ENCODE assay signal across 20 cellular contexts in the genomic region with DNA sequence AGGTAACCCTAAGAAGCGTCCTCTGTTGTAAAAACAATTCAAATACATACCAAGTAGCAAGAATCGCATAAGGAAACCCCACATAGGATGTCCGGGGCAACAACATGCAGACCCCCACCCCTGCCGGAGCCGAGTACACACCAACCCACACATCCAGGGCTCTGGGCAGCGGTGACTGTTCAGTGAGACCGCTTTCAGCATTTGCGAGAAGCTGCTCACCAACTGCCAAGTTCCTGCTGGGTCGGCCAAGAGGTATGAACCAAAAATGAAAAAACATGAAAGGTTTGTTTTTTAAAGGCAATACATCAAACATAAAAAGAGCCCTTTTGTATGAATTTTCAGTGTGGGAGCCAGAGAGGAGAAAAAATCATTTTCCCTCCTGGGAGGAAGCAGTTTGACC.
DNase-seq lines count a peak whose midpoint lies in the region; TF ChIP-seq lines count a peak whose summit lies in the region.
"Had no signal": no experiment of that assay in that cellular context is flagged by ENCODE, and none has a peak within 500 bp of the region (broad histone marks: within the 10 kb centered on the region; RNA-seq: fewer than 3 reads in every experiment).

No MANE protein-coding gene starts in this region.

- peaks cover 0 to 5% of the 10 kb centered on the region in 2 donors for H3K9me3 ChIP-seq in right atrium auricular region
- peaks cover 0 to 3% (median 0%) of the 10 kb centered on the region in 4 donors for H3K9me3 ChIP-seq in sigmoid colon
- peaks cover 1% of the 10 kb centered on the region for H3K9me3 ChIP-seq in WERI-Rb-1 (ENCODE audit: severe bottlenecking)
- H3K9me3 ChIP-seq: BE2C had no signal

- DNase-seq in right atrium auricular region (ENCODE audit: low spot score) = peak; percentile 26
- no peak for DNase-seq in cardiac septum (ENCODE audit: low spot score)
- DNase-seq in dorsolateral prefrontal cortex = peak in 3 of 10 donors; percentile 35 to 68 (median 54)
- DNase-seq in NCI-H2107 treated with DMSO at 0.1 percent for 48 hours (lab: John Stamatoyannopoulos, UW; ENCODE audit: unreplicated experiment) = no peak
- no peak for DNase-seq in sigmoid colon
- DNase-seq in WERI-Rb-1 = no peak
- DNase-seq in NCI-H1930 (lab: John Stamatoyannopoulos, UW) = no peak
- DNase-seq: BE2C; Caco-2; CD4-positive, alpha-beta T cell; GF-D8; H9; NCI-H1105; NCI-H2081 treated with DMSO at 0.1 percent for 48 hours; NCI-H510A treated with DMSO at 0.1 percent for 48 hours; NCI-H82; PC-3; RPMI8226; SHP77 treated with DMSO at 0.1 percent for 48 hours had no signal

- H3K27ac ChIP-seq in right atrium auricular region (no peak overlapping the region), dorsolateral prefrontal cortex (peak overlapping the region in 29 of 59 donors; percentile 2 to 80 (median 41)), sigmoid colon (no peak overlapping the region), WERI-Rb-1 (no peak overlapping the region)

- no peak overlapping the region for H3K4me3 ChIP-seq in right atrium auricular region
- peak overlapping the region in 47 of 59 donors; percentile 3 to 57 (median 32) for H3K4me3 ChIP-seq in dorsolateral prefrontal cortex
- no peak overlapping the region for H3K4me3 ChIP-seq in sigmoid colon
- no peak overlapping the region for H3K4me3 ChIP-seq in WERI-Rb-1 (ENCODE audit: low read depth, low read length)

- H3K4me3 Mint-ChIP-seq in nephron = peak overlapping the region; percentile 4 to 23 (median 20)
- H3K4me3 Mint-ChIP-seq: CD4-positive, alpha-beta T cell; H9 had no signal

- 94 to 96% methylated on average over 9 of the region's 9 CpGs for WGBS in sigmoid colon, 2 donors

- H3K9me3 Mint-ChIP-seq in nephron = peaks cover 13% of the 10 kb centered on the region
- H3K9me3 Mint-ChIP-seq: H9 had no signal

- TF ChIP-seq EP300 in sigmoid colon (IDR thresholded peaks at IDR 0.05) = no peak

- intact Hi-C loops in cardiac septum (cut with DNase I) (loop anchor here (5.0 kb wide), 1 partner anchor 46 kb away; no protein-coding TSS in a partner anchor), dorsolateral prefrontal cortex (cut with DNase I) (no loop called here), sigmoid colon (cut with DNase I) (no loop called here)

- no peak for TF ChIP-seq POLR2A in sigmoid colon (IDR thresholded peaks at IDR 0.05)

- H3K36me3 ChIP-seq in right atrium auricular region (no peaks in the 10 kb centered on the region), sigmoid colon (no peaks in the 10 kb centered on the region), WERI-Rb-1 (peaks cover 2% of the 10 kb centered on the region)
- H3K36me3 ChIP-seq: BE2C had no signal

- H3K27me3 ChIP-seq in right atrium auricular region = no peaks in the 10 kb centered on the region
- no peaks in the 10 kb centered on the region for H3K27me3 ChIP-seq in dorsolateral prefrontal cortex
- H3K27me3 ChIP-seq in sigmoid colon = no peaks in the 10 kb centered on the region
- H3K27me3 ChIP-seq in WERI-Rb-1 (ENCODE audit: insufficient read depth, low read depth, severe bottlenecking) = no peaks in the 10 kb centered on the region
- H3K27me3 ChIP-seq: BE2C had no signal

- H3K4me1 ChIP-seq in right atrium auricular region (no peaks in the 10 kb centered on the region), sigmoid colon (no peaks in the 10 kb centered on the region)
- H3K4me1 ChIP-seq: BE2C had no signal

- peak overlapping the region; percentile 81 to 92 (median 85) for H3K27ac Mint-ChIP-seq in nephron
- H3K27ac Mint-ChIP-seq: CD4-positive, alpha-beta T cell; H9 had no signal

- H3K27me3 Mint-ChIP-seq in nephron (ENCODE audit: low read depth) = peaks cover 7% of the 10 kb centered on the region
- H3K27me3 Mint-ChIP-seq: CD4-positive, alpha-beta T cell had no signal

- peaks cover 11% of the 10 kb centered on the region for H3K36me3 Mint-ChIP-seq in nephron (ENCODE audit: low read depth)

- no peak for TF ChIP-seq CTCF in right atrium auricular region (IDR thresholded peaks at IDR 0.05)
- no peak for TF ChIP-seq CTCF in dorsolateral prefrontal cortex (IDR thresholded peaks at IDR 0.05 in 54 of 56, conservative IDR thresholded peaks at IDR 0.05 in 2 of 56; ENCODE audit: low read depth in 1 of 56, partially characterized antibody in 56 of 56)
- no peak for TF ChIP-seq CTCF in nephron (IDR thresholded peaks at IDR 0.05; ENCODE audit: unreplicated experiment in 3 of 3)
- no peak for TF ChIP-seq CTCF in sigmoid colon (IDR thresholded peaks at IDR 0.05)
- no peak for TF ChIP-seq CTCF in WERI-Rb-1 (IDR thresholded peaks at IDR 0.05; ENCODE audit: low read depth, low read length)

- H3K4me1 Mint-ChIP-seq in nephron = peaks cover 22% of the 10 kb centered on the region

Comparison
In these comparisons a context has a peak if more than half of its experiments do, and no peak if none do; other contexts are left out.
1. H3K4me3 ChIP-seq: peak in dorsolateral prefrontal cortex (47 of 59); none in right atrium auricular region (0 of 2), sigmoid colon (0 of 4) and WERI-Rb-1 (single experiment).